Comparison of ENCODE assay signal across 8 cellular contexts in genomic region chr2:26562811-26563645, GRCh38.
DNase-seq lines count a peak whose midpoint lies in the region; TF ChIP-seq lines count a peak whose summit lies in the region.

No MANE protein-coding gene starts in this region.

- H3K23ac ChIP-seq in neuronal stem cell (ENCODE audit: low read depth, low read length, poor library complexity): no peak overlapping the region

- H2BK15ac ChIP-seq in neuronal stem cell (ENCODE audit: low read length): peak overlapping the region; percentile 45

- H3K4me2 ChIP-seq in fibroblast of lung (ENCODE audit: extremely low read depth, insufficient read depth, low read length) (no peak overlapping the region), neuronal stem cell (ENCODE audit: insufficient read depth, low read length, poor library complexity, severe bottlenecking) (no peak overlapping the region), Karpas-422 (ENCODE audit: low read depth, low read length, poor library complexity, severe bottlenecking) (no peak overlapping the region)

- no peaks in the 10 kb centered on the region for H4K20me1 ChIP-seq in fibroblast of lung (ENCODE audit: control insufficient read depth, extremely low read depth, insufficient read depth, low read length)
- no peaks in the 10 kb centered on the region for H4K20me1 ChIP-seq in Karpas-422 (ENCODE audit: insufficient read depth, low read depth, low read length)

- H3K36me3 ChIP-seq in Caco-2 (ENCODE audit: control insufficient read depth, insufficient read depth, low read length) (no peaks in the 10 kb centered on the region), fibroblast of lung (ENCODE audit: control insufficient read depth, insufficient read depth, low read length) (no peaks in the 10 kb centered on the region), neuronal stem cell (replicated peaks in 1 of 2; ENCODE audit: control insufficient read depth in 2 of 2, insufficient read depth in 2 of 2, low read length in 2 of 2) (no peaks in the 10 kb centered on the region), Karpas-422 (ENCODE audit: insufficient read depth, low read length) (no peaks in the 10 kb centered on the region)

- no peaks in the 10 kb centered on the region for H3K79me1 ChIP-seq in neuronal stem cell (ENCODE audit: low read depth, low read length)

- TF ChIP-seq CTCF in Caco-2 (IDR thresholded peaks at IDR 0.05; ENCODE audit: insufficient read depth in 1 of 2, low read depth in 1 of 2, low read length in 1 of 2, severe bottlenecking in 1 of 2, unreplicated experiment in 1 of 2) (no peak), fibroblast of lung (conservative IDR thresholded peaks at IDR 0.05 in 1 of 2, IDR thresholded peaks at IDR 0.05 in 1 of 2; ENCODE audit: low read depth in 1 of 2, low read length in 2 of 2) (no peak), progenitor cell of endocrine pancreas (IDR thresholded peaks at IDR 0.05; ENCODE audit: unreplicated experiment) (no peak)

- H3K36me3 Mint-ChIP-seq in Caco-2 (ENCODE audit: insufficient read depth, unreplicated experiment) (no peaks in the 10 kb centered on the region), progenitor cell of endocrine pancreas (ENCODE audit: insufficient read depth) (no peaks in the 10 kb centered on the region)

- no peak overlapping the region for H2BK12ac ChIP-seq in neuronal stem cell (ENCODE audit: low read length)

- H3K27me3 Mint-ChIP-seq in Caco-2 (ENCODE audit: insufficient read depth, unreplicated experiment) (peaks cover 19% of the 10 kb centered on the region), progenitor cell of endocrine pancreas (peaks cover 52% of the 10 kb centered on the region)

- no peak overlapping the region for H2BK120ac ChIP-seq in neuronal stem cell (ENCODE audit: low read depth, low read length)

- H3K4me1 ChIP-seq in Caco-2 (0 out of 2 replicates have a peak, but pooled peaks cover 4% of the 10 kb centered on the region), fibroblast of lung (ENCODE audit: control insufficient read depth, extremely low read depth, insufficient read depth, low read length) (no peaks in the 10 kb centered on the region), neuronal stem cell (ENCODE audit: control insufficient read depth in 2 of 2, insufficient read depth in 1 of 2, low read depth in 1 of 2, low read length in 2 of 2) (peaks cover 11 to 14% of the 10 kb centered on the region in 2 donors), Karpas-422 (ENCODE audit: low read length) (no peaks in the 10 kb centered on the region)

- H3K4ac ChIP-seq in neuronal stem cell (ENCODE audit: low read length): no peak overlapping the region

- H3K27ac ChIP-seq in fibroblast of lung (ENCODE audit: insufficient read depth, low read length): no peak overlapping the region
- no peak overlapping the region for H3K27ac ChIP-seq in neuronal stem cell (replicated peaks; ENCODE audit: low read length)
- no peak overlapping the region for H3K27ac ChIP-seq in Karpas-422 (ENCODE audit: low read length)

- H2AFZ ChIP-seq in fibroblast of lung (ENCODE audit: low read length) (no peak overlapping the region), neuronal stem cell (ENCODE audit: low read length) (no peak overlapping the region), Karpas-422 (ENCODE audit: low read length) (no peak overlapping the region)

- no peak overlapping the region for H4K91ac ChIP-seq in neuronal stem cell (ENCODE audit: low read depth, low read length, poor library complexity)

- H3K79me2 ChIP-seq in fibroblast of lung (ENCODE audit: control insufficient read depth, insufficient read depth, low read length) (no peaks in the 10 kb centered on the region), Karpas-422 (ENCODE audit: low read length) (no peaks in the 10 kb centered on the region)

- no peaks in the 10 kb centered on the region for H3K4me1 Mint-ChIP-seq in Caco-2 (ENCODE audit: low read depth, unreplicated experiment)
- no peaks in the 10 kb centered on the region for H3K4me1 Mint-ChIP-seq in progenitor cell of endocrine pancreas (ENCODE audit: low read depth)

- no TSS peak for BruUV-seq in Caco-2 (replicated peaks; lab: Mats Ljungman, UMichigan)

- no peak overlapping the region for H2BK5ac ChIP-seq in neuronal stem cell (ENCODE audit: low read length)

- no peak overlapping the region for H3K14ac ChIP-seq in neuronal stem cell (ENCODE audit: low read length)

- POLR2A ChIA-PET in Caco-2 (lab: Charles Lee): no interaction called here

- H3K9me2 ChIP-seq in Karpas-422 (replicated peaks; ENCODE audit: insufficient read depth, low read length): no peaks in the 10 kb centered on the region

- no peaks in the 10 kb centered on the region for H3K9me3 ChIP-seq in Caco-2
- no peaks in the 10 kb centered on the region for H3K9me3 ChIP-seq in fibroblast of lung (ENCODE audit: control insufficient read depth, insufficient read depth, low read depth, low read length)
- H3K9me3 ChIP-seq in neuronal stem cell (replicated peaks in 1 of 2; ENCODE audit: control insufficient read depth in 2 of 2, insufficient read depth in 1 of 2, low read depth in 1 of 2, low read length in 2 of 2): no peaks in the 10 kb centered on the region
- no peaks in the 10 kb centered on the region for H3K9me3 ChIP-seq in Karpas-422 (ENCODE audit: low read length)

- H3K27ac Mint-ChIP-seq in Caco-2 (ENCODE audit: unreplicated experiment) (no peak overlapping the region), progenitor cell of endocrine pancreas (no peak overlapping the region)

- H4K8ac ChIP-seq in neuronal stem cell (ENCODE audit: low read depth, low read length): no peak overlapping the region

- H3K4me3 Mint-ChIP-seq in Caco-2 (ENCODE audit: unreplicated experiment) (peak overlapping the region; percentile 22), progenitor cell of endocrine pancreas (ENCODE audit: low read depth) (no peak overlapping the region)

- H3K9me3 Mint-ChIP-seq in Caco-2 (ENCODE audit: unreplicated experiment) (no peaks in the 10 kb centered on the region), progenitor cell of endocrine pancreas (ENCODE audit: low read depth) (no peaks in the 10 kb centered on the region)

- CTCF ChIA-PET in Caco-2 (lab: Charles Lee): interaction anchor here (0.9 to 1.3 kb wide), 2 partner anchors 15 to 183 kb away, joined by 3 to 10 read pairs; no protein-coding TSS in a partner anchor

- H3K18ac ChIP-seq in neuronal stem cell (ENCODE audit: low read length): no peak overlapping the region

- H3K9ac ChIP-seq in fibroblast of lung (ENCODE audit: insufficient read depth, low read length) (no peak overlapping the region), neuronal stem cell (ENCODE audit: low read depth, low read length, poor library complexity) (no peak overlapping the region), Karpas-422 (ENCODE audit: low read length) (no peak overlapping the region)

- intact Hi-C loops in Caco-2 (cut with micrococcal nuclease; ENCODE audit: unreplicated experiment): no loop called here

- no peak overlapping the region for H2AK5ac ChIP-seq in neuronal stem cell (ENCODE audit: low read depth, low read length)

- peak overlapping the region; percentile 41 for H3K4me3 ChIP-seq in Caco-2 (ENCODE audit: low read depth, low read length)
- peak overlapping the region in 1 of 4 experiments; percentile 2 for H3K4me3 ChIP-seq in fibroblast of lung (replicated peaks in 1 of 4; ENCODE audit: control extremely low read depth in 1 of 4, insufficient read depth in 1 of 4, low read depth in 3 of 4, low read length in 4 of 4)
- no peak overlapping the region for H3K4me3 ChIP-seq in neuronal stem cell (ENCODE audit: low read length in 2 of 2)
- H3K4me3 ChIP-seq in Karpas-422 (ENCODE audit: low read length): no peak overlapping the region

- DNase-seq in Caco-2: no peak
- DNase-seq in NCI-H2196 (lab: John Stamatoyannopoulos, UW; ENCODE audit: unreplicated experiment): peak; percentile 45
- peak; percentile 6 to 68 for DNase-seq in fibroblast of lung (ENCODE audit: low read depth in 2 of 2)
- DNase-seq in neuronal stem cell (ENCODE audit: low spot score): no peak
- no peak for DNase-seq in stimulated activated CD4-positive, alpha-beta T cell treated with anti-CD3 and anti-CD28 coated beads, Interleukin-2, amount 100 ng/mL, for 48 hours
- no peak for DNase-seq in progenitor cell of endocrine pancreas (ENCODE audit: low spot score, unreplicated experiment)
- no peak for DNase-seq in Karpas-422
- no peak for DNase-seq in NCI-H1436 treated with DMSO at 0.1 percent for 48 hours (lab: John Stamatoyannopoulos, UW)

- WGBS in neuronal stem cell (ENCODE audit: extremely low coverage in 2 of 2, insufficient read length in 2 of 2, insufficient replicate concordance in 1 of 2), 2 donors: no CpG with 5 or more reads among the region's 28 CpGs

- H3K27me3 ChIP-seq in Caco-2 (replicated peaks; ENCODE audit: control insufficient read depth, insufficient read depth, low read length) (no peaks in the 10 kb centered on the region), fibroblast of lung (ENCODE audit: control insufficient read depth, insufficient read depth, low read length) (peaks cover 51% of the 10 kb centered on the region), neuronal stem cell (ENCODE audit: control insufficient read depth in 3 of 3, insufficient read depth in 3 of 3, low read depth in 1 of 3, low read length in 3 of 3) (peaks cover 0 to 62% (median 0%) of the 10 kb centered on the region in 3 experiments), Karpas-422 (ENCODE audit: low read length) (no peaks in the 10 kb centered on the region)

Comparison
In these comparisons a context has a peak if more than half of its experiments do, and no peak if none do; other contexts are left out.
1. DNase-seq: peak in NCI-H2196 (single experiment) and fibroblast of lung (2 of 2); none in Caco-2 (0 of 2), neuronal stem cell (single experiment), stimulated activated CD4-positive, alpha-beta T cell treated with anti-CD3 and anti-CD28 coated beads, Interleukin-2, amount 100 ng/mL, for 48 hours (0 of 2), progenitor cell of endocrine pancreas (single experiment), Karpas-422 (single experiment) and NCI-H1436 treated with DMSO at 0.1 percent for 48 hours (single experiment).